In genomic region chr5:134070979-134071849, GRCh38 we compare ENCODE assay signal across 8 cellular contexts. TPM values are rescaled to one million over a fixed set of nuclear protein-coding genes. Genes with fewer than 3 reads are reported as not detected.
DNase-seq lines count a peak whose midpoint lies in the region; ATAC-seq and TF ChIP-seq lines count a peak whose summit lies in the region.

No MANE protein-coding gene starts in this region.

- H3K9me3 Mint-ChIP-seq in Calu3 (ENCODE audit: low read depth, unreplicated experiment), result no peaks in the 10 kb centered on the region

- H3K9ac ChIP-seq in stomach smooth muscle (ENCODE audit: low read length in 2 of 2), result no peak overlapping the region

- intact Hi-C loops in Calu3 (cut with micrococcal nuclease; ENCODE audit: unreplicated experiment) (no loop called here), lower lobe of right lung (cut with DNase I) (no loop called here), head of caudate nucleus (cut with DNase I) (no loop called here)

- no peaks in the 10 kb centered on the region for H3K4me1 Mint-ChIP-seq in Calu3 (ENCODE audit: low read depth, unreplicated experiment)

- H3K4me3 ChIP-seq in brain microvascular endothelial cell (ENCODE audit: low read depth, low read length) (peak overlapping the region; percentile 50), lower lobe of right lung (peak overlapping the region; percentile 40), stomach smooth muscle (ENCODE audit: low read length in 2 of 2) (peak overlapping the region; percentile 43 to 58)

- H3K27me3 ChIP-seq in brain microvascular endothelial cell (replicated peaks) (peaks cover 5% of the 10 kb centered on the region), lower lobe of right lung (ENCODE audit: low read depth) (peaks cover 29% of the 10 kb centered on the region), stomach smooth muscle (ENCODE audit: control insufficient read depth in 1 of 2, insufficient read depth in 2 of 2, low read length in 2 of 2) (peaks cover 17 to 25% of the 10 kb centered on the region in 2 donors)

- CTCF ChIA-PET in Calu3 (lab: Charles Lee), result interaction anchor here (1.0 kb wide), 1 partner anchor 32 kb away, joined by 3 read pairs; no protein-coding TSS in a partner anchor

- DNase-seq in Calu3 (peak; percentile 50), brain microvascular endothelial cell (no peak), lower lobe of right lung (no peak), H4 (ENCODE audit: low spot score) (no peak), NCI-H146 treated with DMSO at 0.1 percent for 48 hours (lab: John Stamatoyannopoulos, UW; ENCODE audit: unreplicated experiment) (no peak), head of caudate nucleus (no peak)

- peak overlapping the region; percentile 61 for H3K4me3 Mint-ChIP-seq in Calu3 (ENCODE audit: low read depth, unreplicated experiment)

- no peaks in the 10 kb centered on the region for H3K9me3 ChIP-seq in lower lobe of right lung
- H3K9me3 ChIP-seq in stomach smooth muscle (ENCODE audit: control insufficient read depth in 2 of 2, low read length in 2 of 2), result no peaks in the 10 kb centered on the region

- BruUV-seq in Calu3 (replicated peaks; lab: Mats Ljungman, UMichigan), result no TSS peak

- TF ChIP-seq CTCF in Calu3 (IDR thresholded peaks at IDR 0.05; ENCODE audit: unreplicated experiment) (no peak), brain microvascular endothelial cell (IDR thresholded peaks at IDR 0.05; ENCODE audit: low read depth, low read length, missing control alignments) (no peak), lower lobe of right lung (IDR thresholded peaks at IDR 0.05) (no peak)

- in situ Hi-C loops in brain microvascular endothelial cell (cut with HindIII; ENCODE audit: low pct_ligation_motif_present, low sequenced_read_pairs), result no loop called here

- H3K27ac ChIP-seq in brain microvascular endothelial cell, result no peak overlapping the region
- H3K27ac ChIP-seq in lower lobe of right lung, result no peak overlapping the region
- no peak overlapping the region for H3K27ac ChIP-seq in stomach smooth muscle (ENCODE audit: low read length)

- peaks cover 9% of the 10 kb centered on the region for H3K36me3 Mint-ChIP-seq in Calu3 (ENCODE audit: insufficient read depth, unreplicated experiment)

- H3K4me1 ChIP-seq in lower lobe of right lung (peaks cover 10% of the 10 kb centered on the region), stomach smooth muscle (ENCODE audit: control insufficient read depth, insufficient read depth, low read length) (peaks cover 10% of the 10 kb centered on the region)

- peak; percentile 48 for ATAC-seq in HG03342 (IDR thresholded peaks at IDR 0.05; ENCODE audit: unreplicated experiment)
- peak; percentile 23 to 70 for ATAC-seq in lower lobe of right lung

- no peaks in the 10 kb centered on the region for H3K27me3 Mint-ChIP-seq in Calu3 (ENCODE audit: unreplicated experiment)

- H3K27ac Mint-ChIP-seq in Calu3 (ENCODE audit: unreplicated experiment), result no peak overlapping the region

- no peaks in the 10 kb centered on the region for H3K36me3 ChIP-seq in brain microvascular endothelial cell (replicated peaks)
- H3K36me3 ChIP-seq in lower lobe of right lung, result no peaks in the 10 kb centered on the region
- no peaks in the 10 kb centered on the region for H3K36me3 ChIP-seq in stomach smooth muscle (ENCODE audit: control insufficient read depth in 2 of 2, insufficient read depth in 2 of 2, low read length in 2 of 2)

RNA-seq across cellular contexts. Expression of gene TCF7, which starts 43.3 kb away (rescaled TPM):
- 13.6 and 16.8 TPM in 2 replicates for total RNA-seq in Calu3 (2022)
- 5.7 TPM for total RNA-seq in lower lobe of right lung
- 1.5 and 2.9 TPM in 2 replicates for total RNA-seq in H4 (2014; rRNA removed; shearing (Covaris generic))
